18 cellular contexts compared by ENCODE assay signal in the genomic region with DNA sequence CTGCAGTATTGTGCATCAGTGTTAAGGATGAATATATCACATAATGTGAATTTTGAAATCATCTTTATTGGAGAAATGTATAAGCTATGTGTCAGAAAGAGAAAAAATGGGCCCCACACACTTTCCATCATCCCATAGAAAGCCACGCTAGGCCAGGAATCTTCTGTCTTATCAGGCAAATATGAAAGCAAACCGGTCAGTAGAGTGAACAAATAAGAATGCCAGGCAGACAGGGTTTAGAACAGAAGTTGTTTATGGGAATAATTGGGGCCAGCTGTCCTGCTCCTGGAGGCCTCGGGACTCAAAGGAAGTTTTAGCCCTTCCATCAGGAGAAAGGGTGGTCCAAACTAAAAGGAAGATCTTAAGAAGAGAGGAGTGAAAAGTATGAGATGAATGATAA. TPM values are rescaled to one million over a fixed set of nuclear protein-coding genes. Genes with fewer than 3 reads are reported as not detected.
A peak's percentile ranks its signal among the peaks of the same experiment; 100 is the strongest.
DNase-seq lines count a peak whose midpoint lies in the region; ATAC-seq and TF ChIP-seq lines count a peak whose summit lies in the region.
"Had no signal": no experiment of that assay in that cellular context is flagged by ENCODE, and none has a peak within 500 bp of the region (broad histone marks: within the 10 kb centered on the region; RNA-seq: fewer than 3 reads in every experiment).

No MANE protein-coding gene starts in this region.

- no peak overlapping the region for H3K27ac Mint-ChIP-seq in activated T-helper 17 cell treated with anti-CD3 and anti-CD28 coated beads, Interleukin-2, amount 50 U/mL, for 72 hours
- H3K27ac Mint-ChIP-seq: B cell; CD4-positive, alpha-beta T cell; IgD-negative memory B cell had no signal

- peaks cover 12% of the 10 kb centered on the region for H3K36me3 Mint-ChIP-seq in activated T-helper 17 cell treated with anti-CD3 and anti-CD28 coated beads, Interleukin-2, amount 50 U/mL, for 72 hours (ENCODE audit: low read depth)

- no peaks in the 10 kb centered on the region for H3K9me3 Mint-ChIP-seq in activated T-helper 17 cell treated with anti-CD3 and anti-CD28 coated beads, Interleukin-2, amount 50 U/mL, for 72 hours
- H3K9me3 Mint-ChIP-seq: CD4-positive, alpha-beta T cell; IgD-negative memory B cell had no signal

- H3K4me3 Mint-ChIP-seq in activated T-helper 17 cell treated with anti-CD3 and anti-CD28 coated beads, Interleukin-2, amount 50 U/mL, for 72 hours: no peak overlapping the region
- H3K4me3 Mint-ChIP-seq: B cell; CD4-positive, alpha-beta T cell; IgD-negative memory B cell had no signal

- H3K9me3 ChIP-seq in breast epithelium: no peaks in the 10 kb centered on the region
- H3K9me3 ChIP-seq: HAP-1 had no signal

- TF ChIP-seq CTCF in breast epithelium (IDR thresholded peaks at IDR 0.05): no peak

- no peak for TF ChIP-seq POLR2A in breast epithelium (IDR thresholded peaks at IDR 0.05)

- no peaks in the 10 kb centered on the region for H3K4me1 ChIP-seq in breast epithelium
- H3K4me1 ChIP-seq: HAP-1 had no signal

- no peaks in the 10 kb centered on the region for H3K27me3 ChIP-seq in breast epithelium

- no peaks in the 10 kb centered on the region for H3K4me1 Mint-ChIP-seq in activated T-helper 17 cell treated with anti-CD3 and anti-CD28 coated beads, Interleukin-2, amount 50 U/mL, for 72 hours
- H3K4me1 Mint-ChIP-seq: B cell, IgD-negative memory B cell had no signal

- H3K27me3 Mint-ChIP-seq in activated T-helper 17 cell treated with anti-CD3 and anti-CD28 coated beads, Interleukin-2, amount 50 U/mL, for 72 hours: no peaks in the 10 kb centered on the region
- H3K27me3 Mint-ChIP-seq: B cell; CD4-positive, alpha-beta T cell; IgD-negative memory B cell had no signal

- H3K36me3 ChIP-seq in breast epithelium: peaks cover 4% of the 10 kb centered on the region
- H3K36me3 ChIP-seq: HAP-1 had no signal

- no peak overlapping the region for H3K4me3 ChIP-seq in breast epithelium
- H3K4me3 ChIP-seq: HAP-1 had no signal

- no peak overlapping the region for H3K27ac ChIP-seq in breast epithelium

- intact Hi-C loops in breast epithelium (cut with DNase I; ENCODE audit: low total_unique reads): no loop called here

- DNase-seq in AG08395 (ENCODE audit: low spot score): peak; percentile 24
- DNase-seq in GM04503 (ENCODE audit: low read depth): peak; percentile 23
- peak; percentile 52 for DNase-seq in amniotic epithelial cell (ENCODE audit: low read depth)
- peak; percentile 69 for DNase-seq in fibroblast of peridontal ligament (ENCODE audit: extremely low read depth)
- no peak for DNase-seq in breast epithelium (ENCODE audit: low spot score in 2 of 2)
- DNase-seq in germinal center (ENCODE audit: low spot score): no peak
- no peak for DNase-seq in KG1 (lab: John Stamatoyannopoulos, UW)
- DNase-seq: 8988T; CD4-positive, alpha-beta T cell; DND-41; NCI-H1436 treated with DMSO at 0.1 percent for 48 hours; NCI-H2081 treated with DMSO at 0.1 percent for 48 hours; NCI-H226; NCI-H526 had no signal

- ATAC-seq in activated T-helper 17 cell treated with anti-CD3 and anti-CD28 coated beads, Interleukin-2, amount 50 U/mL, for 72 hours (replicated peaks): no peak

RNA-seq across cellular contexts. Expression of a gene that starts 39.5 kb away (rescaled TPM):
- total RNA-seq in breast epithelium: 10 to 100 TPM; 66.1 to 94.8 (median 86.5) TPM
- 10 to 100 TPM; 16.3 to 18.4 TPM for total RNA-seq in activated T-helper 17 cell treated with anti-CD3 and anti-CD28 coated beads, Interleukin-2, amount 50 U/mL, for 72 hours

Comparison
In these comparisons a context has a peak if more than half of its experiments do, and no peak if none do; other contexts are left out.
1. DNase-seq: peak in AG08395 (single experiment), GM04503 (single experiment), amniotic epithelial cell (single experiment) and fibroblast of peridontal ligament (single experiment); none in breast epithelium (0 of 2), germinal center (single experiment) and KG1 (single experiment).